ENCODE assay signal across 6 cellular contexts in genomic region chr4:932713-933070, GRCh38. TPM values are rescaled to one million over a fixed set of nuclear protein-coding genes. Genes with fewer than 3 reads are reported as not detected.
DNase-seq lines count a peak whose midpoint lies in the region; ATAC-seq lines count a peak whose summit lies in the region.

No MANE protein-coding gene starts in this region.

- peaks cover 32% of the 10 kb centered on the region for H3K36me3 Mint-ChIP-seq in dendritic cell treated with granulocyte-macrophage colony-stimulating factor and Interleukin-4, amounts not matched to agents 40 ng/mL and 50 ng/mL, for 4 days (ENCODE audit: low read depth)

- peak overlapping the region; percentile 97 for H3K4me3 Mint-ChIP-seq in dendritic cell treated with granulocyte-macrophage colony-stimulating factor and Interleukin-4, amounts not matched to agents 40 ng/mL and 50 ng/mL, for 4 days

- H3K27me3 Mint-ChIP-seq in dendritic cell treated with granulocyte-macrophage colony-stimulating factor and Interleukin-4, amounts not matched to agents 40 ng/mL and 50 ng/mL, for 4 days = no peaks in the 10 kb centered on the region

- ATAC-seq in HG03575 (IDR thresholded peaks at IDR 0.05; ENCODE audit: extremely low read depth, insufficient number of reproducible peaks, low FRiP score, unreplicated experiment) (peak; percentile 4), GM19452 (IDR thresholded peaks at IDR 0.05; ENCODE audit: unreplicated experiment) (no peak)

- no peaks in the 10 kb centered on the region for H3K9me3 Mint-ChIP-seq in dendritic cell treated with granulocyte-macrophage colony-stimulating factor and Interleukin-4, amounts not matched to agents 40 ng/mL and 50 ng/mL, for 4 days

- DNase-seq in ACHN (peak; percentile 19), posterior vena cava (ENCODE audit: low spot score) (peak; percentile 75), activated gamma-delta T cell (lab: John Stamatoyannopoulos, UW) (no peak)

- H3K4me1 Mint-ChIP-seq in dendritic cell treated with granulocyte-macrophage colony-stimulating factor and Interleukin-4, amounts not matched to agents 40 ng/mL and 50 ng/mL, for 4 days (ENCODE audit: low read depth) = peaks cover 72% of the 10 kb centered on the region

- in situ Hi-C loops in ACHN (cut with HindIII; ENCODE audit: low pct_ligation_motif_present, low pct_unique_long_range_greater_than_20kb, low sequenced_read_pairs) = no loop called here

- H3K27ac Mint-ChIP-seq in dendritic cell treated with granulocyte-macrophage colony-stimulating factor and Interleukin-4, amounts not matched to agents 40 ng/mL and 50 ng/mL, for 4 days = peak overlapping the region; percentile 97

- intact Hi-C loops in dendritic cell treated with granulocyte-macrophage colony-stimulating factor and Interleukin-4, amounts not matched to agents 40 ng/mL and 50 ng/mL, for 4 days (cut with micrococcal nuclease) = loop anchor here (5.0 kb wide), 1 partner anchor 55 kb away; the partner anchor contains the start of gene IDUA
- intact Hi-C loops in posterior vena cava (cut with DNase I) = loop anchor here in 1 of 2 donors (1.0 kb wide), 1 partner anchor 26 kb away; no protein-coding TSS in a partner anchor

RNA-seq across cellular contexts. Expression of gene TMEM175, which starts 0.4 kb away (rescaled TPM):
- 10 to 100 TPM; 15.3 to 16.4 TPM for total RNA-seq in posterior vena cava

RNA-seq across cellular contexts. Expression of gene GAK, which starts 0.6 kb away (rescaled TPM):
- total RNA-seq in posterior vena cava = 10 to 100 TPM; 63.5 to 73.5 TPM

RNA-seq across cellular contexts. Expression of gene DGKQ, which starts 40.7 kb away (rescaled TPM):
- 10 to 100 TPM; 10.8 to 11.9 TPM for total RNA-seq in posterior vena cava

RNA-seq across cellular contexts. Expression of gene IDUA, which starts 54.2 kb away (rescaled TPM):
- 10 to 100 TPM; 19.0 to 29.0 TPM for total RNA-seq in posterior vena cava
